ENCODE assay signal across 8 cellular contexts in the genomic region with DNA sequence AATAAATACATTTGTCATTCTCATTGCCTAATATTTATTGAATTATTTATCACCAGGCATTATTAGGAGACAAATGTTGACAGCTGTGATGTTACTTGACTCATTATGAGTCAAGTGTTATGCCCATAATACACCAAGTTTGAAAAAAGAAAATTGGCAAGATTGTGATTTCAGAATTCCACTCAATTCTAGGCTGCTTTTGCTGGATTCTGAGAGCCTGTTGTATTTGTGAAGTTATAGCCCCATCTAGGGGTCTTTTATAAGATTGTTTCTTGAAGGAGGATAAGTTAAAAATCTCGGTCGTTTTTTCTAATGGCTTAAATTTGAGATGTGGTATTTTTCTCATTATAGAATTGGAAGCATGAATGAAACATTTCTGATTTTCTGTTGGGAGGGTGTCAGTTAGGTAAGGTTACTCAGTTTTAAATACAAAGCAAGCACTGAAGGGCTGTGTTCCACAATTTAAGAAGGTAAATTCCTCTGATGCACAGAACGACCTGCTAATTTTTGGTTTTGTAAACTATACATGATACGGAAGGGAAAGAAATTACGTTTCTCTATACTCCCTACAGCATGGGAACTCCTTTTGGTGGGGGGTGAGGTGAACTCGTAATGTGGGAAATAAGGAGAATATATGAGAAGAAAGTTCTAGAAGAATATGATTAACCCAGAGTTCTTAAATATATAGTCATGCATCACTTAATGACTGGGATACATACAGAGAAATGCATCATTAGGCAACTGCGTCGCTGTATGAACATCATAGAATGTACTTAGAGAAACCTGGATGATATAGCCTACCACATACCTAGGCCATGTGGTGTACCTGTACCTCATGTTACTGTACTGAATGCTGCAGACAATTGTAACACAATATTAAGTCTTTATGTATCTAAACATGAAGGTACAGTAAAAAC. TPM values are rescaled to one million over a fixed set of nuclear protein-coding genes. Genes with fewer than 3 reads are reported as not detected.
A peak's percentile ranks its signal among the peaks of the same experiment; 100 is the strongest.
DNase-seq lines count a peak whose midpoint lies in the region; ATAC-seq and TF ChIP-seq lines count a peak whose summit lies in the region.

No MANE protein-coding gene starts in this region.

- H3K4me1 ChIP-seq in upper lobe of right lung, result no peaks in the 10 kb centered on the region

- no peaks in the 10 kb centered on the region for H3K27me3 ChIP-seq in upper lobe of right lung

- TF ChIP-seq CTCF in GM13977 (IDR thresholded peaks at IDR 0.05; ENCODE audit: extremely low read depth, insufficient read depth, missing control alignments) (peak; percentile 37), brain (conservative IDR thresholded peaks at IDR 0.05) (peak; percentile 86 to 90), upper lobe of right lung (IDR thresholded peaks at IDR 0.05) (peak; percentile 65)

- no peaks in the 10 kb centered on the region for H3K9me3 Mint-ChIP-seq in brain

- no peak overlapping the region for H3K4me3 Mint-ChIP-seq in brain

- H3K4me1 Mint-ChIP-seq in brain, result no peaks in the 10 kb centered on the region

- no peak overlapping the region for H3K27ac ChIP-seq in upper lobe of right lung

- H3K36me3 Mint-ChIP-seq in brain, result no peaks in the 10 kb centered on the region

- DNase-seq in AG08396 (ENCODE audit: low spot score) (peak; percentile 79), GM13977 (ENCODE audit: low spot score) (peak; percentile 71), NCI-H2227 (lab: John Stamatoyannopoulos, UW; ENCODE audit: unreplicated experiment) (peak; percentile 63), kidney glomerular epithelial cell (lab: John Stamatoyannopoulos, UW) (peak; percentile 63), upper lobe of right lung (no peak)
- no peak for DNase-seq in effector CD8-positive, alpha-beta T cell (lab: John Stamatoyannopoulos, UW)

- no peaks in the 10 kb centered on the region for H3K9me3 ChIP-seq in upper lobe of right lung

- H3K27me3 Mint-ChIP-seq in brain, result no peaks in the 10 kb centered on the region

- no peak overlapping the region for H3K4me3 ChIP-seq in upper lobe of right lung

- ATAC-seq in upper lobe of right lung (peak; percentile 71), HG02852 (IDR thresholded peaks at IDR 0.05; ENCODE audit: unreplicated experiment) (no peak)

- H3K27ac Mint-ChIP-seq in brain, result no peak overlapping the region

- intact Hi-C loops in upper lobe of right lung (cut with DNase I), result loop anchor here (5.0 kb wide), 1 partner anchor 140 kb away; no protein-coding TSS in a partner anchor

- H3K36me3 ChIP-seq in upper lobe of right lung, result no peaks in the 10 kb centered on the region

- in situ Hi-C loops in GM13977 (cut with MboI; ENCODE audit: low pct_unique_long_range_greater_than_20kb, low sequenced_read_pairs, unreplicated experiment), result loop anchor here (25.0 kb wide), 1 partner anchor 450 kb away; no protein-coding TSS in a partner anchor

RNA-seq across cellular contexts. Expression of gene STK31, which starts 2.6 kb away (rescaled TPM):
- polyA plus RNA-seq in brain (ENCODE audit: insufficient read depth, low read depth, low replicate concordance), result not detected
- total RNA-seq in upper lobe of right lung, result 1.1 TPM

RNA-seq across cellular contexts. Expression of gene FAM221A, which starts 32.6 kb away (rescaled TPM):
- polyA plus RNA-seq in brain (ENCODE audit: insufficient read depth, low read depth, low replicate concordance), result 21.0 TPM
- total RNA-seq in upper lobe of right lung, result 9.0 TPM

Comparison
In these comparisons a context has a peak if more than half of its experiments do, and no peak if none do; other contexts are left out.
1. DNase-seq: peak in AG08396 (single experiment), GM13977 (single experiment), NCI-H2227 (single experiment) and kidney glomerular epithelial cell (single experiment); none in upper lobe of right lung (single experiment) and effector CD8-positive, alpha-beta T cell (single experiment).
2. CTCF ChIP-seq: peak in every context shown above with its lines; median percentile 88 in brain; 65 in upper lobe of right lung; 37 in GM13977.